ENCODE assay signal across 17 cellular contexts in the genomic region with DNA sequence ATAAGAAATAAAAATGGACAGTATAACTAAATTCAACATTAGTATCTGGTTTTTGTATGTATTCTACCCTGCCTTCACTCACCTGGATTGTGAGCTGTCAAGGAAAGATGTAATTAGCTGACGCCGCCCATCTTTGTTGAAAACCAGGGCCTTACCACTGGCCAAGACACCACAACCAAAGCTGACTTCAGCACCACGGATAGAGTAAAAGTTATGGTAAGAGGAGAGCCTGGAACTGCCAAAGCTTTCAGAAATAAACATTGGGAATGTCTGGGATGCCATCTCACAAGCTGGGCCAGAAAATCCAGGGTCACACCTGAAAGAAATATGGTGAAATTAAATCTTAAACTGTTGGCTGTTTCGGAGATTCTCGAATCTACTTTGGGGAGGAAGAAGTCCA.
DNase-seq lines count a peak whose midpoint lies in the region; ATAC-seq and TF ChIP-seq lines count a peak whose summit lies in the region.
"Had no signal": no experiment of that assay in that cellular context is flagged by ENCODE, and none has a peak within 500 bp of the region (broad histone marks: within the 10 kb centered on the region; RNA-seq: fewer than 3 reads in every experiment).

No MANE protein-coding gene starts in this region.

- no TSS peak for BruUV-seq in MCF 10A (replicated peaks; lab: Mats Ljungman, UMichigan)

- intact Hi-C loops in MCF 10A (cut with micrococcal nuclease) (no loop called here), breast epithelium (cut with DNase I; ENCODE audit: low total_unique reads) (no loop called here), prostate gland (cut with DNase I) (no loop called here), gastrocnemius medialis (cut with DNase I; ENCODE audit: low total_unique reads) (no loop called here)

- no peaks in the 10 kb centered on the region for H3K36me3 ChIP-seq in breast epithelium
- no peaks in the 10 kb centered on the region for H3K36me3 ChIP-seq in prostate gland
- no peaks in the 10 kb centered on the region for H3K36me3 ChIP-seq in gastrocnemius medialis
- H3K36me3 ChIP-seq: heart right ventricle had no signal

- 68% methylated on average over 5 of the region's 5 CpGs for WGBS in prostate gland

- no peaks in the 10 kb centered on the region for H3K9me3 Mint-ChIP-seq in MCF 10A (ENCODE audit: unreplicated experiment)
- H3K9me3 Mint-ChIP-seq in WTC11, result no peaks in the 10 kb centered on the region
- H3K9me3 Mint-ChIP-seq: T-helper 1 cell treated with Interleukin-12 subunit alpha and Interleukin-12 subunit beta and Interleukin-4 antibody, amounts not matched to agents 30 μg/mL and 1 μg/mL, for 36 hours had no signal

- no peak for TF ChIP-seq POLR2A in breast epithelium (IDR thresholded peaks at IDR 0.05)
- no peak for TF ChIP-seq POLR2A in prostate gland (IDR thresholded peaks at IDR 0.05)
- TF ChIP-seq POLR2A in gastrocnemius medialis (IDR thresholded peaks at IDR 0.05), result no peak

- H3K4me3 ChIP-seq in breast epithelium (no peak overlapping the region), prostate gland (no peak overlapping the region), gastrocnemius medialis (no peak overlapping the region)
- H3K4me3 ChIP-seq: heart right ventricle, psoas muscle had no signal

- H3K27ac Mint-ChIP-seq in MCF 10A (ENCODE audit: low read depth, unreplicated experiment), result no peak overlapping the region
- no peak overlapping the region for H3K27ac Mint-ChIP-seq in WTC11
- H3K27ac Mint-ChIP-seq: activated naive CD8-positive, alpha-beta T cell; T-helper 1 cell treated with Interleukin-12 subunit alpha and Interleukin-12 subunit beta and Interleukin-4 antibody, amounts not matched to agents 30 μg/mL and 1 μg/mL, for 36 hours had no signal

- POLR2A ChIA-PET in MCF 10A (lab: Yijun Ruan, JAX), result no interaction called here
- POLR2A ChIA-PET in WTC11 (lab: Charles Lee), result no interaction called here

- H3K27me3 Mint-ChIP-seq in MCF 10A (ENCODE audit: insufficient read depth, unreplicated experiment) (no peaks in the 10 kb centered on the region), WTC11 (ENCODE audit: low read depth) (no peaks in the 10 kb centered on the region)

- H3K27me3 ChIP-seq in breast epithelium (no peaks in the 10 kb centered on the region), prostate gland (replicated peaks; ENCODE audit: insufficient read depth) (no peaks in the 10 kb centered on the region), gastrocnemius medialis (no peaks in the 10 kb centered on the region)
- H3K27me3 ChIP-seq: heart right ventricle had no signal

- H3K4me1 Mint-ChIP-seq in MCF 10A (ENCODE audit: insufficient read depth, unreplicated experiment) (peaks cover 9% of the 10 kb centered on the region), WTC11 (no peaks in the 10 kb centered on the region)

- H3K9me3 ChIP-seq in breast epithelium, result no peaks in the 10 kb centered on the region
- H3K9me3 ChIP-seq in prostate gland, result no peaks in the 10 kb centered on the region
- H3K9me3 ChIP-seq in gastrocnemius medialis, result no peaks in the 10 kb centered on the region
- H3K9me3 ChIP-seq: heart right ventricle, psoas muscle had no signal

- ATAC-seq in WTC11 (peak; percentile 48; the same call in 1 of the 2 replicates), GM21737 (IDR thresholded peaks at IDR 0.05; ENCODE audit: unreplicated experiment) (no peak), gastrocnemius medialis (no peak)
- ATAC-seq: heart right ventricle, left colon, psoas muscle had no signal

- TF ChIP-seq CTCF in MCF 10A (IDR thresholded peaks at IDR 0.05; ENCODE audit: unreplicated experiment) (no peak), breast epithelium (IDR thresholded peaks at IDR 0.05) (no peak), WTC11 (IDR thresholded peaks at IDR 0.05) (no peak), prostate gland (IDR thresholded peaks at IDR 0.05) (no peak), gastrocnemius medialis (IDR thresholded peaks at IDR 0.05 in 4 of 5, conservative IDR thresholded peaks at IDR 0.05 in 1 of 5) (no peak)

- H3K27ac ChIP-seq in breast epithelium (no peak overlapping the region), prostate gland (no peak overlapping the region), gastrocnemius medialis (no peak overlapping the region)
- H3K27ac ChIP-seq: 22Rv1, heart right ventricle, psoas muscle had no signal

- H3K4me1 ChIP-seq in breast epithelium, result no peaks in the 10 kb centered on the region
- H3K4me1 ChIP-seq in prostate gland (replicated peaks), result no peaks in the 10 kb centered on the region
- H3K4me1 ChIP-seq in gastrocnemius medialis, result no peaks in the 10 kb centered on the region
- H3K4me1 ChIP-seq: heart right ventricle, psoas muscle had no signal

- CTCF ChIA-PET in MCF 10A (lab: Yijun Ruan, JAX) (no interaction called here), WTC11 (lab: Charles Lee) (no interaction called here)

- H3K36me3 Mint-ChIP-seq in MCF 10A (ENCODE audit: insufficient read depth, unreplicated experiment) (no peaks in the 10 kb centered on the region), WTC11 (no peaks in the 10 kb centered on the region)
- H3K36me3 Mint-ChIP-seq: activated naive CD8-positive, alpha-beta T cell had no signal

- peak; percentile 24 for DNase-seq in MCF 10A (ENCODE audit: unreplicated experiment)
- no peak for DNase-seq in breast epithelium (ENCODE audit: low spot score in 2 of 2)
- no peak for DNase-seq in WTC11 (ENCODE audit: low spot score)
- peak; percentile 38 for DNase-seq in fibroblast of peridontal ligament (ENCODE audit: extremely low read depth)
- peak; percentile 9 for DNase-seq in stromal cell of bone marrow (ENCODE audit: low read depth)
- DNase-seq in prostate gland (ENCODE audit: low spot score), result no peak
- no peak for DNase-seq in gastrocnemius medialis
- DNase-seq: activated CD4-positive, alpha-beta T cell treated with anti-CD3 and anti-CD28 coated beads for 1 hour; heart right ventricle; left colon; NCI-H2029; NCI-H526 treated with DMSO at 0.1 percent for 48 hours; psoas muscle had no signal

- no peak overlapping the region for H3K4me3 Mint-ChIP-seq in MCF 10A (ENCODE audit: unreplicated experiment)
- no peak overlapping the region for H3K4me3 Mint-ChIP-seq in WTC11
- H3K4me3 Mint-ChIP-seq: activated naive CD8-positive, alpha-beta T cell; T-helper 1 cell treated with Interleukin-12 subunit alpha and Interleukin-12 subunit beta and Interleukin-4 antibody, amounts not matched to agents 30 μg/mL and 1 μg/mL, for 36 hours had no signal

- in situ Hi-C loops in gastrocnemius medialis (cut with MboI; ENCODE audit: low sequenced_read_pairs in 4 of 4), result no loop called here

TF ChIP-seq in WTC11, 78 proteins besides CTCF, POLR2A, EP300 and RAD21 (continues in another document):
- TF ChIP-seq, protein P1, sequence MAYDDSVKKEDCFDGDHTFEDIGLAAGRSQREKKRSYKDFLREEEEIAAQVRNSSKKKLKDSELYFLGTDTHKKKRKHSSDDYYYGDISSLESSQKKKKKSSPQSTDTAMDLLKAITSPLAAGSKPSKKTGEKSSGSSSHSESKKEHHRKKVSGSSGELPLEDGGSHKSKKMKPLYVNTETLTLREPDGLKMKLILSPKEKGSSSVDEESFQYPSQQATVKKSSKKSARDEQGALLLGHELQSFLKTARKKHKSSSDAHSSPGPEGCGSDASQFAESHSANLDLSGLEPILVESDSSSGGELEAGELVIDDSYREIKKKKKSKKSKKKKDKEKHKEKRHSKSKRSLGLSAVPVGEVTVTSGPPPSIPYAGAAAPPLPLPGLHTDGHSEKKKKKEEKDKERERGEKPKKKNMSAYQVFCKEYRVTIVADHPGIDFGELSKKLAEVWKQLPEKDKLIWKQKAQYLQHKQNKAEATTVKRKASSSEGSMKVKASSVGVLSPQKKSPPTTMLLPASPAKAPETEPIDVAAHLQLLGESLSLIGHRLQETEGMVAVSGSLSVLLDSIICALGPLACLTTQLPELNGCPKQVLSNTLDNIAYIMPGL (CRISPR knock-in tag; IDR thresholded peaks at IDR 0.05), result no peak
- TF ChIP-seq, protein P2, sequence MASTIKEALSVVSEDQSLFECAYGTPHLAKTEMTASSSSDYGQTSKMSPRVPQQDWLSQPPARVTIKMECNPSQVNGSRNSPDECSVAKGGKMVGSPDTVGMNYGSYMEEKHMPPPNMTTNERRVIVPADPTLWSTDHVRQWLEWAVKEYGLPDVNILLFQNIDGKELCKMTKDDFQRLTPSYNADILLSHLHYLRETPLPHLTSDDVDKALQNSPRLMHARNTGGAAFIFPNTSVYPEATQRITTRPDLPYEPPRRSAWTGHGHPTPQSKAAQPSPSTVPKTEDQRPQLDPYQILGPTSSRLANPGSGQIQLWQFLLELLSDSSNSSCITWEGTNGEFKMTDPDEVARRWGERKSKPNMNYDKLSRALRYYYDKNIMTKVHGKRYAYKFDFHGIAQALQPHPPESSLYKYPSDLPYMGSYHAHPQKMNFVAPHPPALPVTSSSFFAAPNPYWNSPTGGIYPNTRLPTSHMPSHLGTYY (CRISPR knock-in tag; IDR thresholded peaks at IDR 0.05), result no peak
- TF ChIP-seq, protein P3, sequence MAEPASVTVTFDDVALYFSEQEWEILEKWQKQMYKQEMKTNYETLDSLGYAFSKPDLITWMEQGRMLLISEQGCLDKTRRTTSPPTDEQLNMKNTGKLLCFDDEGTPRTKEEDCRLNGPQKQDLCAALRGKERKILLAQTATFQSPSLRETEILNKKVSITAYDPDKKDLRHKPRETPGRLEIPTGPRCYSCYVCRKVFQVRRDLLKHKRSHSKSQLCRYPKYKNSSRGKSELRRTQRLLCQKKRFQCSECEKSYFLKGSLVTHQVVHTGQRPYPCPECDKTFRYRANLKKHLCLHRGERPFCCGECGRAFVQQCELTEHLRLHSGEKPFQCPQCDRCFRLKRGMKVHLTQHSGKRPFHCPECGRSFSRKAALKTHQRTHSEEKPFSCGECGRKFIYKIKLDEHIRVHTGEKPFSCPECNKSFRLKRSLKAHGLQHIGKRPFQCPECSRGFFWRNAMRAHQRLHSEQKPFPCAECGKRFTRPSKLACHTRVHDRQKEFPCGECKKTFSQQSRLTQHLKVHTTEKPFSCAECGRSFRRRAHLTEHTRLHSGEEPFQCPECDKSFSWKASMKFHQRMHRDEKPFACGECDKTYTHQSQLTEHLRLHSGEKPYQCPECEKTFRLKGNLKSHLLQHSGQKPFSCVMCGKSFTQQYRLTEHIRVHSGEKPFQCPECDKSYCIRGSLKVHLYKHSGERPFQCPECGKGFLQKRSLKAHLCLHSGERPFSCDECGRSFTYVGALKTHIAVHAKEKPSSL (CRISPR knock-in tag; conservative IDR thresholded peaks at IDR 0.05), result no peak
- TF ChIP-seq, protein P4, sequence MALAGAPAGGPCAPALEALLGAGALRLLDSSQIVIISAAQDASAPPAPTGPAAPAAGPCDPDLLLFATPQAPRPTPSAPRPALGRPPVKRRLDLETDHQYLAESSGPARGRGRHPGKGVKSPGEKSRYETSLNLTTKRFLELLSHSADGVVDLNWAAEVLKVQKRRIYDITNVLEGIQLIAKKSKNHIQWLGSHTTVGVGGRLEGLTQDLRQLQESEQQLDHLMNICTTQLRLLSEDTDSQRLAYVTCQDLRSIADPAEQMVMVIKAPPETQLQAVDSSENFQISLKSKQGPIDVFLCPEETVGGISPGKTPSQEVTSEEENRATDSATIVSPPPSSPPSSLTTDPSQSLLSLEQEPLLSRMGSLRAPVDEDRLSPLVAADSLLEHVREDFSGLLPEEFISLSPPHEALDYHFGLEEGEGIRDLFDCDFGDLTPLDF (CRISPR knock-in tag; IDR thresholded peaks at IDR 0.05), result no peak
- TF ChIP-seq MYBL2 (CRISPR knock-in tag; IDR thresholded peaks at IDR 0.05), result no peak

Comparison
In these comparisons a context has a peak if more than half of its experiments do, and no peak if none do; other contexts are left out.
1. DNase-seq: peak in MCF 10A (single experiment), fibroblast of peridontal ligament (single experiment) and stromal cell of bone marrow (single experiment); none in breast epithelium (0 of 2), WTC11 (single experiment), prostate gland (single experiment) and gastrocnemius medialis (0 of 2).